ENCODE assay signal across 8 cellular contexts in the genomic region with DNA sequence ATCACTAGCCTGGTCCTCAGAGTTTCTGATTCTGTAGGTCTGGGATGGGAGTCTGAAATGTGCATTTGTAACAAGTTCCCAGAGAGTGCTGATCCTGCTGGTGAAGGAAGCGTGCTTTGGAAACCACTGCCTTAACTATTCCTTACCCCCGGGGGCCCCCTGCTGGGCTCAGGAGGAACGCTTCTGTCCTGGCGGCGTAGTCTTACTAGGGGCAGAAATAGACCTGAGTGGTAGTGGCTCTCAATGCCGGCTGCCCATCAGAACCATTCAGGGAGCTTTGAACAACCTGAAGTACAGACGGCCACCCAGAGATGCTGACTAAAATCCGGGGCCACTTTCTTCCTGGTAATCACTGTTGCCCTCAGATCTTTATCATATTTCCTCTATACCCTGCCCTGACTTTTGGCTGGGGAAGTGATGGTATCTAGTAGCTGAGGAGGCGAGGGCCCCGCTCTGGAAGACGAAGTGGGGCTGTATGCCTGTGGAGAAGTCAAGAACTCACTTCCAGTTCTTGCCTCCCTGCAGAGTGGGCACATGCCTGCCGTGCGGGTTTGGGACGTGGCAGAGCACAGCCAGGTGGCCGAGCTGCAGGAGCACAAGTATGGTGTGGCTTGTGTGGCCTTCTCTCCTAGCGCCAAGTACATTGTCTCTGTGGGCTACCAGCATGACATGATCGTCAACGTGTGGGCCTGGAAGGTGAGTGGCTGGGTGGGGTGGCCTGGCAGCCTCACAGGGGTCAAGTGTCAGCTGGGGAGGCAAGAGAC. TPM values are rescaled to one million over a fixed set of nuclear protein-coding genes. Genes with fewer than 3 reads are reported as not detected.
A peak's percentile ranks its signal among the peaks of the same experiment; 100 is the strongest.
DNase-seq lines count a peak whose midpoint lies in the region; ATAC-seq and TF ChIP-seq lines count a peak whose summit lies in the region.

No MANE protein-coding gene starts in this region.

- DNase-seq in COLO668 (lab: John Stamatoyannopoulos, UW; ENCODE audit: unreplicated experiment), result peak; percentile 78
- peak; percentile 50 for DNase-seq in NOMO-1 treated with dmso at 0.1 percent for 144 hours (lab: John Stamatoyannopoulos, UW; ENCODE audit: unreplicated experiment)
- DNase-seq in activated CD8-positive, alpha-beta memory T cell treated with anti-CD3 and anti-CD28 coated beads for 4 hours (ENCODE audit: low read depth in 2 of 2), result peak; percentile 42 to 43
- DNase-seq in endodermal cell, result peak; percentile 92
- DNase-seq in midbrain (lab: John Stamatoyannopoulos, UW), result peak; percentile 89
- DNase-seq in stimulated activated CD8-positive, alpha-beta memory T cell treated with anti-CD3 and anti-CD28 coated beads, Interleukin-4, amount 100 ng/mL, for 24 hours (ENCODE audit: low read depth), result peak; percentile 56

- 70 to 76% methylated on average over 9 to 18 of the region's 18 CpGs for WGBS in endodermal cell (ENCODE audit: insufficient coverage in 1 of 2, insufficient read length in 1 of 2), 2 experiments

- H3K4me3 ChIP-seq in endodermal cell (ENCODE audit: low read length), result no peak overlapping the region

- H3K4me3 Mint-ChIP-seq in endodermal cell, result no peak overlapping the region

- H3K27ac ChIP-seq in endodermal cell (ENCODE audit: low read depth, low read length), result no peak overlapping the region

- H3K9me3 Mint-ChIP-seq in endodermal cell, result no peaks in the 10 kb centered on the region

- peak; percentile 90 for TF ChIP-seq CTCF in endodermal cell (conservative IDR thresholded peaks at IDR 0.05)

- no peaks in the 10 kb centered on the region for H3K9me3 ChIP-seq in endodermal cell (ENCODE audit: control insufficient read depth, low read length)

- peak; percentile 44 for ATAC-seq in HG02610 (IDR thresholded peaks at IDR 0.05; ENCODE audit: unreplicated experiment)
- ATAC-seq in HG03039 (IDR thresholded peaks at IDR 0.05; ENCODE audit: unreplicated experiment), result no peak

- no peaks in the 10 kb centered on the region for H3K4me1 ChIP-seq in endodermal cell (ENCODE audit: control insufficient read depth, insufficient read depth, low read length)

- no peak overlapping the region for H3K9ac ChIP-seq in endodermal cell (ENCODE audit: extremely low read depth, low read length, poor library complexity, severe bottlenecking)

- no peaks in the 10 kb centered on the region for H3K27me3 Mint-ChIP-seq in endodermal cell (ENCODE audit: insufficient read depth)

- no peaks in the 10 kb centered on the region for H3K36me3 ChIP-seq in endodermal cell (ENCODE audit: control insufficient read depth, insufficient read depth, low read length)

- peaks cover 2% of the 10 kb centered on the region for H3K36me3 Mint-ChIP-seq in endodermal cell (ENCODE audit: low read depth)

- H3K4me1 Mint-ChIP-seq in endodermal cell, result no peaks in the 10 kb centered on the region

- no peak overlapping the region for H3K27ac Mint-ChIP-seq in endodermal cell

- no peaks in the 10 kb centered on the region for H3K27me3 ChIP-seq in endodermal cell (ENCODE audit: control insufficient read depth, insufficient read depth, low read length, poor library complexity, severe bottlenecking)

RNA-seq across cellular contexts. Expression of a gene that starts 16.3 kb away (rescaled TPM):
- 10 to 100 TPM; 18.4 to 22.1 TPM for total RNA-seq in endodermal cell
- 14.1 TPM for polyA plus RNA-seq in endodermal cell (2013, experiment 1 of 2)
- 11.3 TPM for polyA plus RNA-seq in endodermal cell (2013, experiment 2 of 2)

RNA-seq across cellular contexts. Expression of a gene that starts 27.0 kb away (rescaled TPM):
- 10 to 100 TPM in 1 of 2 donors, 1 to 10 TPM in 1; 6.9 to 10.1 TPM for total RNA-seq in endodermal cell
- polyA plus RNA-seq in endodermal cell (2013, experiment 1 of 2), result 21.8 TPM
- 25.3 TPM for polyA plus RNA-seq in endodermal cell (2013, experiment 2 of 2)

RNA-seq across cellular contexts. Expression of a gene that starts 37.3 kb away (rescaled TPM):
- total RNA-seq in endodermal cell, result 10 to 100 TPM; 16.7 to 26.3 TPM
- polyA plus RNA-seq in endodermal cell (2013, experiment 1 of 2), result 19.1 TPM
- 15.9 TPM for polyA plus RNA-seq in endodermal cell (2013, experiment 2 of 2)
